ENCODE assay signal across 32 cellular contexts in genomic region chr17:79369532-79369931, GRCh38.
"Had no signal": no experiment of that assay in that cellular context is flagged by ENCODE, and none has a peak within 500 bp of the region (broad histone marks: within the 10 kb centered on the region; RNA-seq: fewer than 3 reads in every experiment).

No MANE protein-coding gene starts in this region.

- DNase-seq: activated CD4-positive, alpha-beta T cell treated with anti-CD3 and anti-CD28 coated beads for 1 hour; activated CD4-positive, alpha-beta T cell treated with anti-CD3 and anti-CD28 coated beads for 4 hours; activated CD4-positive, alpha-beta T cell treated with anti-CD3 and anti-CD28 coated beads, Interleukin-2, amount 50 U/mL, for 1 hour; activated CD4-positive, alpha-beta T cell treated with anti-CD3 and anti-CD28 coated beads, Interleukin-2, amount 50 U/mL, for 48 hours; activated CD8-positive, alpha-beta memory T cell treated with anti-CD3 and anti-CD28 coated beads, Interleukin-2, amount 10 ng/mL, durations not matched to agents 7 days and 5 days; activated CD8-positive, alpha-beta memory T cell treated with anti-CD3 and anti-CD28 coated beads, Interleukin-2, amount 50 U/mL, for 4 hours; activated CD8-positive, alpha-beta T cell treated with anti-CD3 and anti-CD28 coated beads, Interleukin-2, amount 10 ng/mL, durations not matched to agents 7 days and 5 days; activated effector memory CD4-positive, alpha-beta T cell treated with anti-CD3 and anti-CD28 coated beads, Interleukin-2, amount 50 U/mL, for 16 hours; activated naive CD4-positive, alpha-beta T cell treated with anti-CD3 and anti-CD28 coated beads for 36 hours; activated naive CD8-positive, alpha-beta T cell treated with anti-CD3 and anti-CD28 coated beads for 36 hours; activated naive CD8-positive, alpha-beta T cell treated with anti-CD3 and anti-CD28 coated beads, Interleukin-2, amount 50 U/mL, for 24 hours; activated T-cell treated with anti-CD3 and anti-CD28 coated beads, Interleukin-2, amount 50 U/mL, for 1 hour; activated T-cell treated with anti-CD3 and anti-CD28 coated beads, Interleukin-2, amount 50 U/mL, for 48 hours; adrenal gland; amygdala; body of pancreas; central memory CD4-positive, alpha-beta T cell; cerebellar nuclear complex; colonic mucosa; effector CD8-positive, alpha-beta T cell; erythroblast; foreskin keratinocyte; gastrocnemius medialis; glutamatergic neuron; T-helper 2 cell had no signal

- H3K4me3 ChIP-seq: adrenal gland, body of pancreas, cardiac muscle cell, colonic mucosa, esophagus muscularis mucosa, gastrocnemius medialis, heart left ventricle had no signal

- H3K9me3 ChIP-seq: adrenal gland, body of pancreas, colonic mucosa, esophagus muscularis mucosa, gastrocnemius medialis, heart left ventricle had no signal

- H3K4me1 Mint-ChIP-seq: activated CD8-positive, alpha-beta memory T cell treated with anti-CD3 and anti-CD28 coated beads, Interleukin-2, amount 10 ng/mL, durations not matched to agents 7 days and 5 days; activated naive CD4-positive, alpha-beta T cell treated with anti-CD3 and anti-CD28 coated beads, Interleukin-2, amount 50 U/mL, for 24 hours; activated naive CD8-positive, alpha-beta T cell treated with anti-CD3 and anti-CD28 coated beads for 36 hours; activated naive CD8-positive, alpha-beta T cell treated with anti-CD3 and anti-CD28 coated beads, Interleukin-2, amount 50 U/mL, for 24 hours had no signal

- H3K9me3 Mint-ChIP-seq: activated naive CD4-positive, alpha-beta T cell treated with anti-CD3 and anti-CD28 coated beads for 36 hours; activated naive CD4-positive, alpha-beta T cell treated with anti-CD3 and anti-CD28 coated beads, Interleukin-2, amount 50 U/mL, for 24 hours; activated naive CD8-positive, alpha-beta T cell treated with anti-CD3 and anti-CD28 coated beads for 36 hours; activated naive CD8-positive, alpha-beta T cell treated with anti-CD3 and anti-CD28 coated beads, Interleukin-2, amount 50 U/mL, for 24 hours; activated T-helper 1 cell treated with anti-CD3 and anti-CD28 coated beads, Interleukin-12 subunit alpha, Interleukin-12 subunit beta, Interleukin-2, Interleukin-4 antibody, amounts not matched to agents 30 ng/mL and 10 ng/mL and 1 ng/mL, durations not matched to agents 14 hours and 24 hours and 36 hours; activated T-helper 2 cell treated with anti-CD3 and anti-CD28 coated beads, Interferon-gamma antibody, Interleukin-2, Interleukin-4, amounts not matched to agents 10 μg/mL and 5 μg/mL and 100 μg/mL, durations not matched to agents 14 hours and 24 hours and 36 hours; WTC11 had no signal

- ATAC-seq: activated CD8-positive, alpha-beta memory T cell treated with anti-CD3 and anti-CD28 coated beads, Interleukin-2, amount 10 ng/mL, durations not matched to agents 7 days and 5 days; activated CD8-positive, alpha-beta T cell treated with anti-CD3 and anti-CD28 coated beads, Interleukin-2, amount 10 ng/mL, durations not matched to agents 7 days and 5 days; activated naive CD8-positive, alpha-beta T cell treated with anti-CD3 and anti-CD28 coated beads, Interleukin-2, amount 50 U/mL, for 24 hours; body of pancreas; foreskin keratinocyte; gastrocnemius medialis; heart left ventricle; WTC11 had no signal

- H3K27ac ChIP-seq: adrenal gland, body of pancreas, cardiac muscle cell, colonic mucosa, esophagus muscularis mucosa, foreskin keratinocyte, gastrocnemius medialis, heart left ventricle had no signal

- H3K27me3 ChIP-seq: body of pancreas, colonic mucosa had no signal

- H3K4me1 ChIP-seq: adrenal gland, body of pancreas, colonic mucosa, foreskin keratinocyte, gastrocnemius medialis, heart left ventricle had no signal

- H3K36me3 Mint-ChIP-seq: activated CD8-positive, alpha-beta memory T cell treated with anti-CD3 and anti-CD28 coated beads, Interleukin-2, amount 10 ng/mL, durations not matched to agents 7 days and 5 days; activated naive CD4-positive, alpha-beta T cell treated with anti-CD3 and anti-CD28 coated beads, Interleukin-2, amount 50 U/mL, for 24 hours; activated naive CD8-positive, alpha-beta T cell treated with anti-CD3 and anti-CD28 coated beads for 36 hours; WTC11 had no signal

- H3K27me3 Mint-ChIP-seq: activated CD8-positive, alpha-beta memory T cell treated with anti-CD3 and anti-CD28 coated beads, Interleukin-2, amount 10 ng/mL, durations not matched to agents 7 days and 5 days had no signal

- H3K27ac Mint-ChIP-seq: activated CD8-positive, alpha-beta memory T cell treated with anti-CD3 and anti-CD28 coated beads, Interleukin-2, amount 10 ng/mL, durations not matched to agents 7 days and 5 days; activated CD8-positive, alpha-beta T cell treated with anti-CD3 and anti-CD28 coated beads, Interleukin-2, amount 10 ng/mL, durations not matched to agents 7 days and 5 days; activated naive CD4-positive, alpha-beta T cell treated with anti-CD3 and anti-CD28 coated beads for 36 hours; activated naive CD4-positive, alpha-beta T cell treated with anti-CD3 and anti-CD28 coated beads, Interleukin-2, amount 50 U/mL, for 24 hours; activated naive CD8-positive, alpha-beta T cell treated with anti-CD3 and anti-CD28 coated beads for 36 hours; activated naive CD8-positive, alpha-beta T cell treated with anti-CD3 and anti-CD28 coated beads, Interleukin-2, amount 50 U/mL, for 24 hours; activated T-helper 1 cell treated with anti-CD3 and anti-CD28 coated beads, Interleukin-12 subunit alpha, Interleukin-12 subunit beta, Interleukin-2, Interleukin-4 antibody, amounts not matched to agents 30 ng/mL and 10 ng/mL and 1 ng/mL, durations not matched to agents 14 hours and 24 hours and 36 hours; activated T-helper 2 cell treated with anti-CD3 and anti-CD28 coated beads, Interferon-gamma antibody, Interleukin-2, Interleukin-4, amounts not matched to agents 10 μg/mL and 5 μg/mL and 100 μg/mL, durations not matched to agents 14 hours and 24 hours and 36 hours; WTC11 had no signal

- H3K36me3 ChIP-seq: adrenal gland, cardiac muscle cell, colonic mucosa, esophagus muscularis mucosa, gastrocnemius medialis, heart left ventricle had no signal

- H3K4me3 Mint-ChIP-seq: activated CD8-positive, alpha-beta memory T cell treated with anti-CD3 and anti-CD28 coated beads, Interleukin-2, amount 10 ng/mL, durations not matched to agents 7 days and 5 days; activated CD8-positive, alpha-beta T cell treated with anti-CD3 and anti-CD28 coated beads, Interleukin-2, amount 10 ng/mL, durations not matched to agents 7 days and 5 days; activated naive CD4-positive, alpha-beta T cell treated with anti-CD3 and anti-CD28 coated beads for 36 hours; activated naive CD4-positive, alpha-beta T cell treated with anti-CD3 and anti-CD28 coated beads, Interleukin-2, amount 50 U/mL, for 24 hours; activated naive CD8-positive, alpha-beta T cell treated with anti-CD3 and anti-CD28 coated beads for 36 hours; activated naive CD8-positive, alpha-beta T cell treated with anti-CD3 and anti-CD28 coated beads, Interleukin-2, amount 50 U/mL, for 24 hours; activated T-helper 1 cell treated with anti-CD3 and anti-CD28 coated beads, Interleukin-12 subunit alpha, Interleukin-12 subunit beta, Interleukin-2, Interleukin-4 antibody, amounts not matched to agents 30 ng/mL and 10 ng/mL and 1 ng/mL, durations not matched to agents 14 hours and 24 hours and 36 hours; WTC11 had no signal
